In the genomic region with DNA sequence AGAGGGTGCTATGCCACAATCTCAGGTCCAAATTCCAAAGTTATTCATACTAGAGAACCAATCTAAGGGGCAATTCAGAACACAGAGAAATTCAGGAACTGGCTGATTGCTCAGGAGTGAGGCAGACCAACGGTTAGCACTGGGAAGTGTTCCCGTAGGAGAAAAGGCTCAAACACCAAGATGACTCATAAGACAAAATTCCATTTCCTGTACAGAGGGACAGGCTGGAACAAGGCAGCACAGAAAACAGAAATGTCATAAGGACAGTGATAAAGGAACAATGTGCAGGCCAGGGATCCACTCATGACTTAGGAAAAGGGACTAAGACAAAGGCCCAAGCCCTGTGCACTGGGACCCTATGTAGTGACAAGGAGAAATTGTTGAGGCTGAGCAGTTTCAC, we compare ENCODE assay signal across 10 cellular contexts. TPM values are rescaled to one million over a fixed set of nuclear protein-coding genes. Genes with fewer than 3 reads are reported as not detected.
DNase-seq lines count a peak whose midpoint lies in the region; ATAC-seq and TF ChIP-seq lines count a peak whose summit lies in the region.
"Had no signal": no experiment of that assay in that cellular context is flagged by ENCODE, and none has a peak within 500 bp of the region (broad histone marks: within the 10 kb centered on the region; RNA-seq: fewer than 3 reads in every experiment).

No MANE protein-coding gene starts in this region.

- TF ChIP-seq EP300 in esophagus muscularis mucosa (IDR thresholded peaks at IDR 0.05) = no peak

- no peak overlapping the region for H3K4me3 ChIP-seq in esophagus muscularis mucosa
- no peak overlapping the region for H3K4me3 ChIP-seq in muscle layer of colon (ENCODE audit: low read depth in 1 of 2, low read length in 2 of 2)

- peaks cover 6 to 13% (median 10%) of the 10 kb centered on the region in 4 donors for H3K4me1 ChIP-seq in esophagus muscularis mucosa
- peaks cover 10% of the 10 kb centered on the region for H3K4me1 ChIP-seq in muscle layer of colon (ENCODE audit: insufficient read depth, low read length)

- peaks cover 0 to 18% (median 4%) of the 10 kb centered on the region in 4 donors for H3K9me3 ChIP-seq in esophagus muscularis mucosa
- no peaks in the 10 kb centered on the region for H3K9me3 ChIP-seq in muscle layer of colon (ENCODE audit: low read length)

- no peak for ATAC-seq in HG03521 (IDR thresholded peaks at IDR 0.05; ENCODE audit: unreplicated experiment)

- WGBS in esophagus muscularis mucosa = 22% methylated on average over 2 of the region's 2 CpGs

- H3K9me3 Mint-ChIP-seq in endothelial cell (ENCODE audit: unreplicated experiment) = peaks cover 8% of the 10 kb centered on the region

- no peaks in the 10 kb centered on the region for H3K4me1 Mint-ChIP-seq in endothelial cell (ENCODE audit: unreplicated experiment)
- H3K4me1 Mint-ChIP-seq: B cell had no signal

- peaks cover 13% of the 10 kb centered on the region for H3K36me3 Mint-ChIP-seq in endothelial cell (ENCODE audit: low read depth, unreplicated experiment)

- TF ChIP-seq CTCF in esophagus muscularis mucosa (IDR thresholded peaks at IDR 0.05) = no peak
- no peak for TF ChIP-seq CTCF in endothelial cell (IDR thresholded peaks at IDR 0.05; ENCODE audit: unreplicated experiment)

- H3K36me3 ChIP-seq in esophagus muscularis mucosa = no peaks in the 10 kb centered on the region
- no peaks in the 10 kb centered on the region for H3K36me3 ChIP-seq in muscle layer of colon (ENCODE audit: insufficient read depth, low read length)

- no peak overlapping the region for H3K4me3 Mint-ChIP-seq in endothelial cell (ENCODE audit: unreplicated experiment)
- H3K4me3 Mint-ChIP-seq: B cell had no signal

- H3K27ac ChIP-seq in esophagus muscularis mucosa (replicated peaks in 1 of 4) = peak overlapping the region; percentile 62 to 73 (median 65)
- H3K27ac ChIP-seq in muscle layer of colon (ENCODE audit: low read depth, low read length) = peak overlapping the region; percentile 27

- peaks cover 7% of the 10 kb centered on the region for H3K27me3 Mint-ChIP-seq in endothelial cell (ENCODE audit: unreplicated experiment)
- H3K27me3 Mint-ChIP-seq: B cell had no signal

- TF ChIP-seq POLR2A in esophagus muscularis mucosa (IDR thresholded peaks at IDR 0.05; ENCODE audit: low read depth) = no peak

- no peak overlapping the region for H3K27ac Mint-ChIP-seq in endothelial cell (ENCODE audit: unreplicated experiment)
- H3K27ac Mint-ChIP-seq: B cell had no signal

- peak overlapping the region; percentile 4 for H3K9ac ChIP-seq in muscle layer of colon (ENCODE audit: low read length)

- intact Hi-C loops in esophagus muscularis mucosa (cut with DNase I) = no loop called here

- no peaks in the 10 kb centered on the region for H3K27me3 ChIP-seq in esophagus muscularis mucosa
- H3K27me3 ChIP-seq in muscle layer of colon (ENCODE audit: control insufficient read depth in 1 of 2, insufficient read depth in 2 of 2, low read length in 2 of 2) = no peaks in the 10 kb centered on the region

- peak; percentile 96 for DNase-seq in A172 (ENCODE audit: low spot score)
- DNase-seq in NCI-H460 (ENCODE audit: extremely low read depth, low read depth) = peak; percentile 72
- no peak for DNase-seq in esophagus muscularis mucosa (ENCODE audit: extremely low spot score)
- DNase-seq in endothelial cell (ENCODE audit: low spot score) = no peak
- no peak for DNase-seq in pons (ENCODE audit: low spot score)
- DNase-seq in NCI-H1436 (lab: John Stamatoyannopoulos, UW) = no peak
- DNase-seq: nucleus accumbens had no signal

RNA-seq across cellular contexts. Expression of gene PDE1A, which starts 54.2 kb away (rescaled TPM):
- total RNA-seq in A172 (2014; rRNA removed; shearing (Covaris generic)) = 1.4 TPM in 1 of 2 replicates, not detected in the other
- 41.1 and 42.5 TPM in 2 replicates for total RNA-seq in NCI-H460 (2014; rRNA removed; shearing (Covaris generic))
- polyA plus RNA-seq in NCI-H460 (2014; cell fraction: nucleus; rRNA removed) = 10.2 and 17.8 TPM in 2 replicates
- total RNA-seq in esophagus muscularis mucosa (10 to 100 TPM; 10.2 to 13.6 (median 10.9) TPM), endothelial cell (ENCODE audit: unreplicated experiment) (21.6 TPM)
- total RNA-seq: B cell had no signal

Comparison
In these comparisons a context has a peak if more than half of its experiments do, and no peak if none do; other contexts are left out.
1. DNase-seq: peak in A172 (single experiment) and NCI-H460 (single experiment); none in esophagus muscularis mucosa (single experiment), endothelial cell (single experiment), pons (single experiment) and NCI-H1436 (single experiment).